ENCODE assay signal across 8 cellular contexts in the genomic region with DNA sequence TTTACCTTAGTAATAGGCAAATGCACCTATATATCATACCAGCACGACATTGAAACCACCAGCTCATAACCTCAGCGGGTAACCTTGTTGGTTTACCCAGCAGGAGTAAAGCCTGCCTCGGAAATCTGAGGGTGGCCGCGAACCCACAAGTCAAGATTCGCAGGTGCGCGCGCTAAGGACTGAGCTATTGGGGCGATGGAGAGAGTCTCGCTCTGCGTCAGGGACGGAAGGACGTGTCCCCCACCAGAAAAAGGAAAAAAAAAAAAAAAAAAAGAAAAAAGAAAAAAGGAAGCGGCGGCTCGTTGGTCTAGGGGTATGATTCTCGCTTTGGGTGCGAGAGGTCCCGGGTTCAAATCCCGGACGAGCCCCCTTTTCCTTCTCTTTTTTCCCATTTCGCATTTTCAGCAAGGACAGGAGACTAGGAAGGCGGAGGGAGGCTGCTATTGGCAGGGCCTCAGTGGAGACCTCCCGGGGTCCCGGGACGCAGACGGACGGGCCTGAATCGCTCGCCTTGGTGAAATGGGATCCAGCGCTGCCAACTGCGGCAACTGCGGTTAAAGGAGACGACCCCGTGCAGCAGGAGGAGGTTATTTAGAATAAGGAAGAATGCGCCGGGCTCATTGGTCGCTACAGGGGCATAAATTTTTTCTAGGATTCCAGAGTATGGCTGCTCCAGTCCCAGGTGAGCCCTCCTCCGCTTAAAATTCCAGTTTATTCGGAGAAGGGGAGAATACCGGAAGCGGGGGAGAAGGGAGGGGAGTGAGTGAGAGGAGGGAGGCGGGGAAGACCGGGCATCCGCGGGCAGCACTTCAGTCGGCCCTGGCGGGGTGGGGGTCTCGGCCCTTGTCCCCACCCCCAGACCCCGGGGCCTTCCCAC. TPM values are rescaled to one million over a fixed set of nuclear protein-coding genes. Genes with fewer than 3 reads are reported as not detected.
DNase-seq lines count a peak whose midpoint lies in the region; TF ChIP-seq lines count a peak whose summit lies in the region.

A gene (plus strand): TSS at position 407 of the 877 bp plus-strand sequence.

- in situ Hi-C loops in transverse colon (cut with MboI; ENCODE audit: low pct_ligation_motif_present in 1 of 4, low pct_unique_long_range_greater_than_20kb in 1 of 4, low sequenced_read_pairs in 3 of 4), result no loop called here

- H3K4me2 ChIP-seq in skeletal muscle satellite cell (ENCODE audit: low read length), result peak within 1 kb of the TSS; percentile 96

- H3K4me1 ChIP-seq in esophagus squamous epithelium, result peaks cover 20 to 49% (median 22%) of the 10 kb centered on the region in 3 donors
- H3K4me1 ChIP-seq in skeletal muscle satellite cell (ENCODE audit: control insufficient read depth, insufficient read depth, low read length), result peaks cover 26% of the 10 kb centered on the region
- H3K4me1 ChIP-seq in transverse colon, result peaks cover 5 to 33% (median 25%) of the 10 kb centered on the region in 4 donors

- intact Hi-C loops in esophagus squamous epithelium (cut with DNase I) (no loop called here), transverse colon (cut with DNase I; ENCODE audit: low total_unique reads) (no loop called here)

- CTCF ChIA-PET in activated CD4-positive, alpha-beta memory T cell treated with anti-CD3 and anti-CD28 coated beads, Interleukin-2, amount 10 ng/mL, durations not matched to agents 7 days and 5 days (lab: Charles Lee), result interaction anchor here (0.8 to 1.4 kb wide), 3 partner anchors 72 to 160 kb away, joined by 3 read pairs; no protein-coding TSS in a partner anchor

- H3K9ac ChIP-seq in skeletal muscle satellite cell (ENCODE audit: low read depth, low read length), result peak within 1 kb of the TSS; percentile 51

- H3K36me3 ChIP-seq in GM06990 (ENCODE audit: control insufficient read depth, insufficient read depth, low read length) (no peaks in the 10 kb centered on the region), esophagus squamous epithelium (no peaks in the 10 kb centered on the region), skeletal muscle satellite cell (ENCODE audit: insufficient read depth, low read length) (no peaks in the 10 kb centered on the region), transverse colon (no peaks in the 10 kb centered on the region)

- H3K27ac ChIP-seq in esophagus squamous epithelium, result no peak within 1 kb of the TSS
- H3K27ac ChIP-seq in transverse colon, result no peak within 1 kb of the TSS

- 3 to 7% methylated on average over 6 to 32 of the region's 51 CpGs for WGBS in esophagus squamous epithelium, 2 donors
- WGBS in transverse colon (ENCODE audit: low coverage in 1 of 2), 2 donors, result 6 to 7% methylated on average over 6 to 51 of the region's 51 CpGs

- H3K36me3 Mint-ChIP-seq in activated CD4-positive, alpha-beta memory T cell treated with anti-CD3 and anti-CD28 coated beads, Interleukin-2, amount 10 ng/mL, durations not matched to agents 7 days and 5 days (ENCODE audit: low read depth), result peaks cover 30% of the 10 kb centered on the region

- peaks cover 0 to 3% (median 0%) of the 10 kb centered on the region in 3 donors for H3K9me3 ChIP-seq in esophagus squamous epithelium
- H3K9me3 ChIP-seq in skeletal muscle satellite cell (replicated peaks; ENCODE audit: low read length), result no peaks in the 10 kb centered on the region
- no peaks in the 10 kb centered on the region for H3K9me3 ChIP-seq in transverse colon

- H3K4me1 Mint-ChIP-seq in activated CD4-positive, alpha-beta memory T cell treated with anti-CD3 and anti-CD28 coated beads, Interleukin-2, amount 10 ng/mL, durations not matched to agents 7 days and 5 days, result peaks cover 62% of the 10 kb centered on the region

- H3K27ac Mint-ChIP-seq in activated CD4-positive, alpha-beta memory T cell treated with anti-CD3 and anti-CD28 coated beads, Interleukin-2, amount 10 ng/mL, durations not matched to agents 7 days and 5 days, result peak within 1 kb of the TSS; percentile 78

- H3K27me3 Mint-ChIP-seq in activated CD4-positive, alpha-beta memory T cell treated with anti-CD3 and anti-CD28 coated beads, Interleukin-2, amount 10 ng/mL, durations not matched to agents 7 days and 5 days, result peaks cover 70% of the 10 kb centered on the region

- peaks cover 12% of the 10 kb centered on the region for H3K9me3 Mint-ChIP-seq in activated CD4-positive, alpha-beta memory T cell treated with anti-CD3 and anti-CD28 coated beads, Interleukin-2, amount 10 ng/mL, durations not matched to agents 7 days and 5 days

- peak within 1 kb of the TSS; percentile 67 for H3K4me3 ChIP-seq in GM06990 (replicated peaks; ENCODE audit: low read depth, low read length)
- peak within 1 kb of the TSS; percentile 20 to 55 (median 26) for H3K4me3 ChIP-seq in esophagus squamous epithelium
- H3K4me3 ChIP-seq in skeletal muscle satellite cell (ENCODE audit: low read length), result peak within 1 kb of the TSS; percentile 82
- peak within 1 kb of the TSS in 1 of 4 donors; percentile 2 for H3K4me3 ChIP-seq in transverse colon

- peak; percentile 76 for DNase-seq in GM06990 (ENCODE audit: extremely low read depth, insufficient read length)
- DNase-seq in NCI-H1694 treated with DMSO at 0.1 percent for 48 hours (lab: John Stamatoyannopoulos, UW), result peak; percentile 58
- peak; percentile 76 for DNase-seq in activated CD4-positive, alpha-beta memory T cell treated with anti-CD3 and anti-CD28 coated beads, Interleukin-2, amount 10 ng/mL, durations not matched to agents 7 days and 5 days
- DNase-seq in esophagus squamous epithelium (lab: John Stamatoyannopoulos, UW), result no peak
- no peak for DNase-seq in NCI-H2029 (lab: John Stamatoyannopoulos, UW)
- DNase-seq in NCI-H1417 treated with DMSO at 0.1 percent for 48 hours (lab: John Stamatoyannopoulos, UW), result no peak
- DNase-seq in transverse colon, result no peak

- peak within 1 kb of the TSS; percentile 71 for H3K4me3 Mint-ChIP-seq in activated CD4-positive, alpha-beta memory T cell treated with anti-CD3 and anti-CD28 coated beads, Interleukin-2, amount 10 ng/mL, durations not matched to agents 7 days and 5 days

- H3K27me3 ChIP-seq in GM06990 (replicated peaks; ENCODE audit: control insufficient read depth, insufficient read depth, low read length) (no peaks in the 10 kb centered on the region; the same call in 1 of the 2 replicates), esophagus squamous epithelium (peaks cover 9 to 100% (median 60%) of the 10 kb centered on the region in 4 donors), skeletal muscle satellite cell (ENCODE audit: control insufficient read depth, insufficient read depth, low read length) (peaks cover 9% of the 10 kb centered on the region), transverse colon (peaks cover 100% of the 10 kb centered on the region)

- POLR2A ChIA-PET in activated CD4-positive, alpha-beta memory T cell treated with anti-CD3 and anti-CD28 coated beads, Interleukin-2, amount 10 ng/mL, durations not matched to agents 7 days and 5 days (lab: Charles Lee), result interaction anchor here (0.6 to 3.0 kb wide), 8 partner anchors 17 to 80 kb away, joined by 3 to 11 read pairs (median 3); a partner anchor contains a TSS

- TF ChIP-seq EP300 in transverse colon (IDR thresholded peaks at IDR 0.05; ENCODE audit: low read depth), result no peak

- no peak for TF ChIP-seq CTCF in GM06990 (IDR thresholded peaks at IDR 0.05; ENCODE audit: insufficient read depth, low read length, poor library complexity, severe bottlenecking)
- TF ChIP-seq CTCF in esophagus squamous epithelium (IDR thresholded peaks at IDR 0.05), result no peak
- TF ChIP-seq CTCF in transverse colon (IDR thresholded peaks at IDR 0.05), result no peak

- TF ChIP-seq POLR2A in esophagus squamous epithelium (IDR thresholded peaks at IDR 0.05), result no peak
- TF ChIP-seq POLR2A in transverse colon (IDR thresholded peaks at IDR 0.05), result no peak

RNA-seq across cellular contexts. Expression of the gene that starts here (rescaled TPM):
- not detected for total RNA-seq in activated CD4-positive, alpha-beta memory T cell treated with anti-CD3 and anti-CD28 coated beads, Interleukin-2, amount 10 ng/mL, durations not matched to agents 7 days and 5 days
- total RNA-seq in esophagus squamous epithelium (not detected), transverse colon (not detected)
- total RNA-seq in skeletal muscle satellite cell (2012; rRNA removed), result not detected in 2 replicates

Comparison
In these comparisons a context has a peak if more than half of its experiments do, and no peak if none do; other contexts are left out.
1. Peak in DNase-seq in activated CD4-positive, alpha-beta memory T cell treated with anti-CD3 and anti-CD28 coated beads, Interleukin-2, amount 10 ng/mL, durations not matched to agents 7 days and 5 days; RNA of the gene not detected or under 1 TPM.
2. DNase-seq: peak in GM06990 (single experiment) and NCI-H1694 treated with DMSO at 0.1 percent for 48 hours (single experiment); none in esophagus squamous epithelium (single experiment), NCI-H2029 (single experiment), NCI-H1417 treated with DMSO at 0.1 percent for 48 hours (single experiment) and transverse colon (single experiment).